Comparison of ENCODE assay signal across 10 cellular contexts in genomic region chr3:152026033-152026556, GRCh38.
DNase-seq lines count a peak whose midpoint lies in the region; TF ChIP-seq lines count a peak whose summit lies in the region.
"Had no signal": no experiment of that assay in that cellular context is flagged by ENCODE, and none has a peak within 500 bp of the region (broad histone marks: within the 10 kb centered on the region; RNA-seq: fewer than 3 reads in every experiment).

No MANE protein-coding gene starts in this region.

- H3K4me1 ChIP-seq in mesenchymal stem cell (ENCODE audit: control insufficient read depth, insufficient read depth, low read depth, low read length) = peaks cover 3% of the 10 kb centered on the region
- H3K4me1 ChIP-seq in CD4-positive, alpha-beta memory T cell (ENCODE audit: insufficient read depth, low read length) = no peaks in the 10 kb centered on the region
- H3K4me1 ChIP-seq: heart left ventricle had no signal

- CTCF ChIA-PET in CD4-positive, alpha-beta memory T cell (lab: Charles Lee; ENCODE audit: partially characterized antibody) = interaction anchor here (0.8 kb wide), 1 partner anchor 418 kb away, joined by 3 read pairs; no protein-coding TSS in a partner anchor

- peaks cover 0 to 2% of the 10 kb centered on the region in 2 donors for H3K27me3 Mint-ChIP-seq in CD4-positive, alpha-beta memory T cell

- no peak overlapping the region for H3K4me3 Mint-ChIP-seq in CD4-positive, alpha-beta memory T cell

- H2AFZ ChIP-seq in mesenchymal stem cell (ENCODE audit: low read depth, low read length) = no peak overlapping the region

- no peak overlapping the region for H3K4ac ChIP-seq in mesenchymal stem cell (ENCODE audit: low read depth in 1 of 2, low read length in 2 of 2)

- H4K91ac ChIP-seq in mesenchymal stem cell (ENCODE audit: low read length) = no peak overlapping the region

- no peak overlapping the region for H2BK120ac ChIP-seq in mesenchymal stem cell (ENCODE audit: low read depth, low read length)

- no peaks in the 10 kb centered on the region for H3K9me3 ChIP-seq in mesenchymal stem cell (ENCODE audit: control insufficient read depth, low read length)
- no peaks in the 10 kb centered on the region for H3K9me3 ChIP-seq in CD4-positive, alpha-beta memory T cell (ENCODE audit: control insufficient read depth in 1 of 2, low read length in 2 of 2)
- H3K9me3 ChIP-seq: heart left ventricle had no signal

- POLR2A ChIA-PET in CD4-positive, alpha-beta memory T cell (lab: Charles Lee; ENCODE audit: partially characterized antibody) = no interaction called here

- no peak overlapping the region for H2AK5ac ChIP-seq in mesenchymal stem cell (ENCODE audit: low read length, severe bottlenecking)

- H3K18ac ChIP-seq in mesenchymal stem cell (ENCODE audit: low read depth in 1 of 2, low read length in 2 of 2) = no peak overlapping the region

- DNase-seq in Daoy (ENCODE audit: low read depth) (peak; percentile 67), NAMALWA (ENCODE audit: low spot score) (peak; percentile 23), astrocyte of the cerebellum (ENCODE audit: low read depth) (peak; percentile 59), mesenchymal stem cell (peak; percentile 82), NCI-H2107 treated with DMSO at 0.1 percent for 48 hours (lab: John Stamatoyannopoulos, UW; ENCODE audit: unreplicated experiment) (no peak), hypothalamus (lab: John Stamatoyannopoulos, UW) (no peak), NCI-H2171 treated with DMSO at 0.1 percent for 48 hours (lab: John Stamatoyannopoulos, UW) (no peak)
- no peak for DNase-seq in CD4-positive, alpha-beta memory T cell
- DNase-seq: heart left ventricle; stimulated activated CD4-positive, alpha-beta T cell treated with anti-CD3 and anti-CD28 coated beads, Interleukin-1b, Interleukin-23, amount 100 ng/mL, for 48 hours had no signal

- in situ Hi-C loops in astrocyte of the cerebellum (cut with HindIII; ENCODE audit: low sequenced_read_pairs) = no loop called here

- H3K9ac ChIP-seq in mesenchymal stem cell (ENCODE audit: low read length) = peak overlapping the region; percentile 69

- no peak overlapping the region for H3K4me2 ChIP-seq in mesenchymal stem cell (ENCODE audit: low read length, poor library complexity, severe bottlenecking)

- peak overlapping the region; percentile 32 for H3K27ac ChIP-seq in mesenchymal stem cell (ENCODE audit: low read length, poor library complexity, severe bottlenecking)
- H3K27ac ChIP-seq in CD4-positive, alpha-beta memory T cell (ENCODE audit: low read depth, low read length) = no peak overlapping the region
- H3K27ac ChIP-seq: heart left ventricle had no signal

- no peaks in the 10 kb centered on the region for H3K27me3 ChIP-seq in mesenchymal stem cell (ENCODE audit: control insufficient read depth in 1 of 2, insufficient read depth in 1 of 2, low read length in 2 of 2)
- no peaks in the 10 kb centered on the region for H3K27me3 ChIP-seq in CD4-positive, alpha-beta memory T cell (ENCODE audit: insufficient read depth, low read length)
- H3K27me3 ChIP-seq: heart left ventricle had no signal

- 0% methylated on average over 3 of the region's 5 CpGs for WGBS in mesenchymal stem cell

- no peaks in the 10 kb centered on the region for H3K36me3 ChIP-seq in mesenchymal stem cell (ENCODE audit: control insufficient read depth in 1 of 2, insufficient read depth in 2 of 2, low read depth in 1 of 2, low read length in 2 of 2)
- H3K36me3 ChIP-seq in CD4-positive, alpha-beta memory T cell (ENCODE audit: insufficient read depth, low read length) = no peaks in the 10 kb centered on the region
- H3K36me3 ChIP-seq: heart left ventricle had no signal

- H3K36me3 Mint-ChIP-seq in CD4-positive, alpha-beta memory T cell = no peaks in the 10 kb centered on the region

- H2BK5ac ChIP-seq in mesenchymal stem cell (ENCODE audit: low read depth, low read length, poor library complexity, severe bottlenecking) = no peak overlapping the region

- H3K4me3 ChIP-seq in astrocyte of the cerebellum (ENCODE audit: low read depth, low read length) (no peak overlapping the region), mesenchymal stem cell (ENCODE audit: insufficient read depth in 1 of 2, low read depth in 1 of 2, low read length in 2 of 2) (no peak overlapping the region)
- H3K4me3 ChIP-seq in CD4-positive, alpha-beta memory T cell (ENCODE audit: low read length in 2 of 2) = no peak overlapping the region
- H3K4me3 ChIP-seq: heart left ventricle had no signal

- no peak overlapping the region for H3K23ac ChIP-seq in mesenchymal stem cell (ENCODE audit: low read length in 2 of 2)

- H3K79me1 ChIP-seq in mesenchymal stem cell (replicated peaks; ENCODE audit: low read length, poor library complexity, severe bottlenecking) = no peaks in the 10 kb centered on the region

- intact Hi-C loops in CD4-positive, alpha-beta memory T cell (cut with micrococcal nuclease) = loop anchor here (1.0 kb wide), 2 partner anchors 446 to 498 kb away; no protein-coding TSS in a partner anchor

- no peak for TF ChIP-seq CTCF in astrocyte of the cerebellum (IDR thresholded peaks at IDR 0.05; ENCODE audit: low read depth, low read length, missing control alignments)

- H3K4me1 Mint-ChIP-seq in CD4-positive, alpha-beta memory T cell = peaks cover 0 to 2% (median 0%) of the 10 kb centered on the region in 4 donors

- H2BK12ac ChIP-seq in mesenchymal stem cell (ENCODE audit: low read length in 2 of 2) = no peak overlapping the region

- H4K8ac ChIP-seq in mesenchymal stem cell (ENCODE audit: low read length) = no peak overlapping the region

- no peak overlapping the region for H3K14ac ChIP-seq in mesenchymal stem cell (ENCODE audit: low read length in 2 of 2)

- H2BK15ac ChIP-seq in mesenchymal stem cell (ENCODE audit: low read depth, poor library complexity, severe bottlenecking) = no peak overlapping the region

- H3K9me3 Mint-ChIP-seq in CD4-positive, alpha-beta memory T cell = no peaks in the 10 kb centered on the region

- H3K27ac Mint-ChIP-seq in CD4-positive, alpha-beta memory T cell = no peak overlapping the region

Comparison
In these comparisons a context has a peak if more than half of its experiments do, and no peak if none do; other contexts are left out.
1. DNase-seq: peak in Daoy (single experiment), NAMALWA (single experiment), astrocyte of the cerebellum (single experiment) and mesenchymal stem cell (single experiment); none in CD4-positive, alpha-beta memory T cell (0 of 5), NCI-H2107 treated with DMSO at 0.1 percent for 48 hours (single experiment), hypothalamus (0 of 51) and NCI-H2171 treated with DMSO at 0.1 percent for 48 hours (single experiment).